14 cellular contexts compared by ENCODE assay signal in genomic region chr5:179079165-179079987, GRCh38.
"Had no signal": no experiment of that assay in that cellular context is flagged by ENCODE, and none has a peak within 500 bp of the region (broad histone marks: within the 10 kb centered on the region; RNA-seq: fewer than 3 reads in every experiment).

No MANE protein-coding gene starts in this region.

- ATAC-seq: activated naive CD4-positive, alpha-beta T cell treated with anti-CD3 and anti-CD28 coated beads, Interleukin-2, amount 50 U/mL, for 72 hours; left lung; mucosa of descending colon; naive thymus-derived CD4-positive, alpha-beta T cell; psoas muscle; sciatic nerve; stimulated activated effector memory CD8-positive, alpha-beta T cell treated with anti-CD3 and anti-CD28 coated beads, Interleukin-12 subunit alpha, Interleukin-12 subunit beta, amount 100 ng/mL, for 72 hours had no signal

- H3K27me3 Mint-ChIP-seq: central memory CD8-positive, alpha-beta T cell had no signal

- H3K27me3 ChIP-seq: colonic mucosa, left lung had no signal

- H3K4me1 ChIP-seq: colonic mucosa, left lung, psoas muscle had no signal

- H3K4me2 ChIP-seq: smooth muscle cell had no signal

- FAIRE-seq: endometrium had no signal

- H3K4me1 Mint-ChIP-seq: central memory CD8-positive, alpha-beta T cell; naive thymus-derived CD4-positive, alpha-beta T cell; stimulated activated effector memory CD8-positive, alpha-beta T cell treated with anti-CD3 and anti-CD28 coated beads, Interleukin-12 subunit alpha, Interleukin-12 subunit beta, amount 100 ng/mL, for 72 hours had no signal

- H3K4me3 ChIP-seq: colonic mucosa, left lung, mucosa of descending colon, psoas muscle had no signal

- H3K36me3 ChIP-seq: colonic mucosa had no signal

- H3K27ac ChIP-seq: colonic mucosa, left lung, psoas muscle had no signal

- DNase-seq: activated CD4-positive, alpha-beta T cell treated with anti-CD3 and anti-CD28 coated beads, Interleukin-2, amount 50 U/mL, for 48 hours; activated gamma-delta T cell; colonic mucosa; left lung; mucosa of descending colon; naive thymus-derived CD4-positive, alpha-beta T cell; psoas muscle; stimulated activated CD4-positive, alpha-beta T cell treated with anti-CD3 and anti-CD28 coated beads, Interleukin-4, amount 100 ng/mL, for 24 hours had no signal

- H3K27ac Mint-ChIP-seq: activated naive CD4-positive, alpha-beta T cell treated with anti-CD3 and anti-CD28 coated beads, Interleukin-2, amount 50 U/mL, for 72 hours; stimulated activated effector memory CD8-positive, alpha-beta T cell treated with anti-CD3 and anti-CD28 coated beads, Interleukin-12 subunit alpha, Interleukin-12 subunit beta, amount 100 ng/mL, for 72 hours had no signal

- H3K4me3 Mint-ChIP-seq: central memory CD8-positive, alpha-beta T cell; stimulated activated effector memory CD8-positive, alpha-beta T cell treated with anti-CD3 and anti-CD28 coated beads, Interleukin-12 subunit alpha, Interleukin-12 subunit beta, amount 100 ng/mL, for 72 hours had no signal
